11 cellular contexts compared by ENCODE assay signal in genomic region chr12:96073346-96074336, GRCh38. TPM values are rescaled to one million over a fixed set of nuclear protein-coding genes. Genes with fewer than 3 reads are reported as not detected.
DNase-seq lines count a peak whose midpoint lies in the region; ATAC-seq, FAIRE-seq and TF ChIP-seq lines count a peak whose summit lies in the region.
"Had no signal": no experiment of that assay in that cellular context is flagged by ENCODE, and none has a peak within 500 bp of the region (broad histone marks: within the 10 kb centered on the region; RNA-seq: fewer than 3 reads in every experiment).

No MANE protein-coding gene starts in this region.

- H3K9ac ChIP-seq in HepG2 (ENCODE audit: insufficient read depth, low read depth, low read length), result no peak overlapping the region

- ATAC-seq in HepG2 (no peak), right lobe of liver (no peak), GM18520 (IDR thresholded peaks at IDR 0.05; ENCODE audit: unreplicated experiment) (no peak), HG02981 (IDR thresholded peaks at IDR 0.05; ENCODE audit: unreplicated experiment) (no peak)

- BruUV-seq in HepG2 (replicated peaks; lab: Mats Ljungman, UMichigan), result no TSS peak

- H3K4me2 ChIP-seq in HepG2 (ENCODE audit: low read depth, low read length), result no peak overlapping the region

- no peak overlapping the region for H3K4me3 ChIP-seq in HepG2 (replicated peaks in 1 of 3; ENCODE audit: insufficient read depth in 1 of 3, low read depth in 2 of 3, low read length in 3 of 3)
- H3K4me3 ChIP-seq in right lobe of liver, result no peak overlapping the region
- H3K4me3 ChIP-seq in esophagus (ENCODE audit: low read depth in 1 of 2, low read length in 2 of 2), result no peak overlapping the region

- no peaks in the 10 kb centered on the region for H3K36me3 ChIP-seq in HepG2 (replicated peaks in 1 of 2; ENCODE audit: control insufficient read depth in 1 of 2, insufficient read depth in 2 of 2, low read length in 2 of 2)
- no peaks in the 10 kb centered on the region for H3K36me3 ChIP-seq in right lobe of liver
- H3K36me3 ChIP-seq in esophagus (ENCODE audit: control insufficient read depth in 2 of 2, insufficient read depth in 2 of 2, low read length in 1 of 2), result no peaks in the 10 kb centered on the region

- DNase-seq in HepG2 (ENCODE audit: low spot score), result no peak
- DNase-seq in right lobe of liver, result no peak
- DNase-seq in NCI-H82 treated with DMSO at 0.1 percent for 48 hours (lab: John Stamatoyannopoulos, UW; ENCODE audit: unreplicated experiment), result peak; percentile 79
- no peak for DNase-seq in stimulated activated CD4-positive, alpha-beta T cell treated with anti-CD3 and anti-CD28 coated beads, Interleukin-4, amount 100 ng/mL, for 24 hours
- DNase-seq in AG08395 (ENCODE audit: low spot score), result no peak
- DNase-seq: head of caudate nucleus, NCI-H1092 had no signal

- POLR2A ChIA-PET in HepG2 (lab: Yijun Ruan, JAX), result no interaction called here

- in situ Hi-C loops in HepG2 (cut with HindIII; ENCODE audit: extremely low pct_ligation_motif_present, low pct_unique_long_range_greater_than_20kb), result no loop called here

- TF ChIP-seq POLR2A in HepG2 (IDR thresholded peaks at IDR 0.05; ENCODE audit: insufficient read depth in 1 of 2, low read depth in 2 of 2, low read length in 2 of 2) (no peak), right lobe of liver (IDR thresholded peaks at IDR 0.05) (no peak)

- TF ChIP-seq CTCF in HepG2 (CRISPR knock-in tag; IDR thresholded peaks at IDR 0.05) (no peak), right lobe of liver (IDR thresholded peaks at IDR 0.05) (no peak)

- no peak for TF ChIP-seq EP300 in HepG2 (IDR thresholded peaks at IDR 0.05; ENCODE audit: low read depth in 2 of 2, low read length in 2 of 2)
- no peak for TF ChIP-seq EP300 in HepG2 (CRISPR knock-in tag; IDR thresholded peaks at IDR 0.05; ENCODE audit: borderline replicate concordance)

- no peaks in the 10 kb centered on the region for H4K20me1 ChIP-seq in HepG2 (ENCODE audit: insufficient read depth, low read length)

- H3K4me1 ChIP-seq in HepG2 (ENCODE audit: insufficient read depth, low read length) (no peaks in the 10 kb centered on the region), right lobe of liver (no peaks in the 10 kb centered on the region), esophagus (ENCODE audit: control insufficient read depth in 2 of 2, insufficient read depth in 2 of 2, low read length in 1 of 2) (peaks cover 0 to 11% of the 10 kb centered on the region in 2 donors)

- FAIRE-seq in HepG2 (lab: Jason Lieb, UNC), result no peak

- no peaks in the 10 kb centered on the region for H3K79me2 ChIP-seq in HepG2 (ENCODE audit: insufficient read depth, low read length)

- CTCF ChIA-PET in HepG2 (lab: Yijun Ruan, JAX; ENCODE audit: low intra/inter-chr PET ratio, low total read pairs), result no interaction called here

- no peak for TF ChIP-seq RAD21 in HepG2 (CRISPR knock-in tag; IDR thresholded peaks at IDR 0.05)

- H3K27ac ChIP-seq in HepG2 (ENCODE audit: extremely low read length, insufficient read depth, low read length) (no peak overlapping the region), right lobe of liver (no peak overlapping the region), esophagus (ENCODE audit: low read depth in 2 of 2, low read length in 1 of 2) (peak overlapping the region; percentile 88 to 94)
- H3K27ac ChIP-seq: C4-2B had no signal

- no peak overlapping the region for H2AFZ ChIP-seq in HepG2 (ENCODE audit: low read length)

- no peaks in the 10 kb centered on the region for H3K9me3 ChIP-seq in HepG2 (ENCODE audit: low read length)
- no peaks in the 10 kb centered on the region for H3K9me3 ChIP-seq in right lobe of liver
- no peaks in the 10 kb centered on the region for H3K9me3 ChIP-seq in esophagus (ENCODE audit: control insufficient read depth in 2 of 2, insufficient read depth in 1 of 2, low read depth in 1 of 2, low read length in 1 of 2)

- H3K27me3 ChIP-seq in HepG2 (ENCODE audit: control insufficient read depth in 1 of 2, insufficient read depth in 2 of 2, low read length in 2 of 2), result peaks cover 0 to 23% of the 10 kb centered on the region in 2 experiments; a peak in 4 of 5 replicates
- H3K27me3 ChIP-seq in right lobe of liver, result no peaks in the 10 kb centered on the region
- H3K27me3 ChIP-seq in esophagus (ENCODE audit: control insufficient read depth in 1 of 2, insufficient read depth in 2 of 2, low read length in 2 of 2), result no peaks in the 10 kb centered on the region

- intact Hi-C loops in HepG2 (cut with micrococcal nuclease; ENCODE audit: unreplicated experiment) (no loop called here), right lobe of liver (cut with DNase I) (loop anchor here in 1 of 2 donors (10.0 kb wide), 1 partner anchor 51 kb away; no protein-coding TSS in a partner anchor)

- WGBS in HepG2 (ENCODE audit: low lambda C conversion rate), result 27% methylated on average over 7 of the region's 7 CpGs
- 45% methylated on average over 6 of the region's 7 CpGs for WGBS in right lobe of liver (ENCODE audit: insufficient coverage, low coverage, low lambda C conversion rate, missing lambda C conversion rate)
- WGBS in esophagus, 2 donors, result 45 to 57% methylated on average over 7 of the region's 7 CpGs

TF ChIP-seq in HepG2, 621 proteins besides CTCF, POLR2A, EP300 and RAD21:
- TF ChIP-seq SNAPC5 (CRISPR knock-in tag; IDR thresholded peaks at IDR 0.05; ENCODE audit: borderline replicate concordance) (no peak), ZNF20 (CRISPR knock-in tag; IDR thresholded peaks at IDR 0.05) (no peak), SRY (CRISPR knock-in tag; IDR thresholded peaks at IDR 0.05) (no peak), ATF2 (CRISPR knock-in tag; IDR thresholded peaks at IDR 0.05) (no peak), PITX1 (CRISPR knock-in tag; IDR thresholded peaks at IDR 0.05) (no peak), CEBPB (IDR thresholded peaks at IDR 0.05; ENCODE audit: borderline replicate concordance, low read depth, low read length) (0 out of 2 replicates have a peak, but pooled peaks have one; percentile 51)

RNA-seq across cellular contexts. Expression of gene LTA4H, which starts 38.3 kb away (rescaled TPM):
- total RNA-seq in HepG2 (2016; rRNA removed; fragmentation: Illumina TruSeq; extraction: Trizol) (90.4 and 114 TPM in 2 replicates), right lobe of liver (10 to 100 TPM; 19.0 to 32.5 (median 27.1) TPM)
- total RNA-seq in HepG2 (2016; cell fraction: cytosol; rRNA removed; fragmentation: Illumina TruSeq; extraction: Trizol; ENCODE audit: low read depth), result 19.9 and 28.2 TPM in 2 replicates
- total RNA-seq in HepG2 (2016; cell fraction: insoluble cytoplasmic fraction; rRNA removed; fragmentation: Illumina TruSeq; extraction: Trizol), result 86.9 and 108 TPM in 2 replicates
- 66.0 and 81.9 TPM in 2 replicates for total RNA-seq in HepG2 (2016; cell fraction: membrane; rRNA removed; fragmentation: Illumina TruSeq; extraction: Trizol)
- 54.5 and 55.7 TPM in 2 replicates for total RNA-seq in HepG2 (2016; cell fraction: nucleus; rRNA removed; fragmentation: Illumina TruSeq; extraction: Trizol)
- polyA plus RNA-seq in HepG2 (2011; rRNA removed) (74.4 and 87.5 TPM in 2 replicates), esophagus (10 to 100 TPM; 48.9 to 93.2 TPM)
- 50.8 and 73.9 TPM in 2 replicates for polyA plus RNA-seq in HepG2 (2011; cell fraction: cytosol; rRNA removed)
- polyA plus RNA-seq in HepG2 (2011; cell fraction: nucleus; rRNA removed), result 43.0 and 54.3 TPM in 2 replicates
- 111 and 121 TPM in 2 replicates for polyA plus RNA-seq in HepG2 (2012)
- 22.4 and 25.2 TPM in 2 replicates for polyA plus RNA-seq in HepG2 (2016; cell fraction: cytosol; fragmentation: Illumina TruSeq; extraction: Trizol; ENCODE audit: low read depth)
- polyA plus RNA-seq in HepG2 (2016; cell fraction: insoluble cytoplasmic fraction; fragmentation: Illumina TruSeq; extraction: Trizol; ENCODE audit: low read depth), result 97.9 and 98.6 TPM in 2 replicates
- 49.0 and 58.4 TPM in 2 replicates for polyA plus RNA-seq in HepG2 (2016; cell fraction: membrane; fragmentation: Illumina TruSeq; extraction: Trizol; ENCODE audit: low read depth)
- 57.8 and 60.3 TPM in 2 replicates for polyA plus RNA-seq in HepG2 (2016; cell fraction: nucleus; fragmentation: Illumina TruSeq; extraction: Trizol; ENCODE audit: insufficient read depth, low read depth)
- polyA minus RNA-seq in HepG2 (2011; rRNA and poly(A)+ RNA removed; ENCODE audit: low replicate concordance), result 53.9 and 54.2 TPM in 2 replicates
- polyA minus RNA-seq in HepG2 (2011; cell fraction: cytosol; rRNA and poly(A)+ RNA removed), result 45.7 and 50.7 TPM in 2 replicates
- 50.5 and 65.3 TPM in 2 replicates for polyA minus RNA-seq in HepG2 (2011; cell fraction: nucleus; rRNA and poly(A)+ RNA removed)

Comparison
In these comparisons a context has a peak if more than half of its experiments do, and no peak if none do; other contexts are left out.
1. H3K27ac ChIP-seq: peak in esophagus (2 of 2); none in HepG2 (single experiment) and right lobe of liver (0 of 3).